ENCODE assay signal across 10 cellular contexts in genomic region chr6:14875678-14876063, GRCh38.
A peak's percentile ranks its signal among the peaks of the same experiment; 100 is the strongest.
DNase-seq lines count a peak whose midpoint lies in the region; ATAC-seq and TF ChIP-seq lines count a peak whose summit lies in the region.
"Had no signal": no experiment of that assay in that cellular context is flagged by ENCODE, and none has a peak within 500 bp of the region (broad histone marks: within the 10 kb centered on the region; RNA-seq: fewer than 3 reads in every experiment).

No MANE protein-coding gene starts in this region.

- no peaks in the 10 kb centered on the region for H3K27me3 ChIP-seq in ovary

- H3K4me1 ChIP-seq in ovary (ENCODE audit: insufficient read depth) = no peaks in the 10 kb centered on the region

- TF ChIP-seq POLR2A in ovary (IDR thresholded peaks at IDR 0.05) = no peak

- H3K36me3 ChIP-seq in ovary = no peaks in the 10 kb centered on the region

- TF ChIP-seq CTCF in ovary (IDR thresholded peaks at IDR 0.05) = no peak

- no peaks in the 10 kb centered on the region for H3K9me3 ChIP-seq in ovary

- DNase-seq in stimulated activated CD4-positive, alpha-beta T cell treated with anti-CD3 and anti-CD28 coated beads, Interleukin-1b, Interleukin-23, amount 100 ng/mL, for 48 hours = peak; percentile 57
- DNase-seq in stimulated activated CD4-positive, alpha-beta T cell treated with anti-CD3 and anti-CD28 coated beads, Interleukin-12 subunit alpha, Interleukin-12 subunit beta, amount 100 ng/mL, for 4 hours = no peak
- no peak for DNase-seq in stimulated activated naive CD8-positive, alpha-beta T cell treated with anti-CD3 and anti-CD28 coated beads, Interleukin-15, Interleukin-2, amounts not matched to agents 100 U/mL and 50 U/mL, for 24 hours
- no peak for DNase-seq in ovary
- no peak for DNase-seq in substantia nigra (lab: John Stamatoyannopoulos, UW)
- no peak for DNase-seq in amygdala (lab: John Stamatoyannopoulos, UW)
- DNase-seq: mesendoderm, NCI-H510A treated with DMSO at 0.1 percent for 48 hours had no signal

- ATAC-seq in HG02571 (IDR thresholded peaks at IDR 0.05; ENCODE audit: unreplicated experiment) (peak; percentile 68), HG03520 (IDR thresholded peaks at IDR 0.05; ENCODE audit: unreplicated experiment) (peak; percentile 59)
- ATAC-seq in stimulated activated naive CD8-positive, alpha-beta T cell treated with anti-CD3 and anti-CD28 coated beads, Interleukin-15, Interleukin-2, amounts not matched to agents 100 U/mL and 50 U/mL, for 24 hours = peak; percentile 75

- intact Hi-C loops in ovary (cut with DNase I) = no loop called here

- H3K4me3 ChIP-seq in ovary = no peak overlapping the region

- WGBS in ovary, 3 donors = 85 to 89% (median 85%) methylated on average over 3 of the region's 3 CpGs

- no peak overlapping the region for H3K27ac ChIP-seq in ovary
- no peak overlapping the region for H3K27ac ChIP-seq in substantia nigra (ENCODE audit: low read depth, low read length, poor library complexity, severe bottlenecking)

- no peak for TF ChIP-seq EP300 in ovary (IDR thresholded peaks at IDR 0.05)
